ENCODE assay signal across 24 cellular contexts in the genomic region with DNA sequence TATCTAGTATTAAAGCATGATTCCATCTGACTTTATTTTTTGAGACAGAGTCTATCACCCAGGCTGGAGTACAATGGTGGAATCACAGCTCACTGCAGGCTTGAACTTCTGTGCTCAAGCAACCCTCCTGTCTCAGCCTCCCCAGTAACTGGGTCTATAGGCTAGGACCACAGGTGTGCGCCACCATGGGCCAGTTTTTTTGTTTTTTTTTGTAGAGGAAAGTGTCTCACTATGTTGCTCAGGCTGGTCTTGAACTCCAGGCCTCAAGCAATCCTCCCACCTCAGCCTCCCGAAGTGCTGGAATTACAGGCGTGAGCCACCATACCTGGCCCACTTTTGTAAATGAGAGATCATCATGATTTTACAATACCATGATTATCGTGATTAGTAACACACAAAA.
"Had no signal": no experiment of that assay in that cellular context is flagged by ENCODE, and none has a peak within 500 bp of the region (broad histone marks: within the 10 kb centered on the region; RNA-seq: fewer than 3 reads in every experiment).

No MANE protein-coding gene starts in this region.

- H3K27me3 ChIP-seq: esophagus squamous epithelium, gastrocnemius medialis, left lung, ovary, right atrium auricular region, stomach, suprapubic skin, transverse colon had no signal

- H3K4me3 Mint-ChIP-seq: activated B cell treated with CpG ODN at 0.5 μM for 24 hours; activated naive CD8-positive, alpha-beta T cell treated with anti-CD3 and anti-CD28 coated beads, Interleukin-2, amount 50 U/mL, for 24 hours; activated T-helper 1 cell treated with anti-CD3 and anti-CD28 coated beads, Interleukin-12 subunit alpha, Interleukin-12 subunit beta, Interleukin-2, Interleukin-4 antibody, amounts not matched to agents 30 ng/mL and 10 ng/mL and 1 ng/mL, durations not matched to agents 14 hours and 24 hours and 36 hours; endodermal cell; naive thymus-derived CD8-positive, alpha-beta T cell had no signal

- H3K9me3 ChIP-seq: esophagus squamous epithelium, gastrocnemius medialis, left lung, ovary, psoas muscle, right atrium auricular region, stomach, suprapubic skin, transverse colon had no signal

- H3K9me3 Mint-ChIP-seq: activated B cell treated with CpG ODN at 0.5 μM for 24 hours; activated naive CD8-positive, alpha-beta T cell treated with anti-CD3 and anti-CD28 coated beads, Interleukin-2, amount 50 U/mL, for 24 hours; activated T-helper 1 cell treated with anti-CD3 and anti-CD28 coated beads, Interleukin-12 subunit alpha, Interleukin-12 subunit beta, Interleukin-2, Interleukin-4 antibody, amounts not matched to agents 30 ng/mL and 10 ng/mL and 1 ng/mL, durations not matched to agents 14 hours and 24 hours and 36 hours; endodermal cell; naive thymus-derived CD8-positive, alpha-beta T cell had no signal

- H3K4me3 ChIP-seq: esophagus squamous epithelium, gastrocnemius medialis, left lung, lung, ovary, psoas muscle, right atrium auricular region, stomach, suprapubic skin, transverse colon had no signal

- H3K27ac Mint-ChIP-seq: activated B cell treated with CpG ODN at 0.5 μM for 24 hours; activated T-helper 1 cell treated with anti-CD3 and anti-CD28 coated beads, Interleukin-12 subunit alpha, Interleukin-12 subunit beta, Interleukin-2, Interleukin-4 antibody, amounts not matched to agents 30 ng/mL and 10 ng/mL and 1 ng/mL, durations not matched to agents 14 hours and 24 hours and 36 hours; endodermal cell had no signal

- H3K27ac ChIP-seq: esophagus squamous epithelium, gastrocnemius medialis, left lung, ovary, psoas muscle, right atrium auricular region, stomach, suprapubic skin, transverse colon had no signal

- H3K27me3 Mint-ChIP-seq: activated B cell treated with CpG ODN at 0.5 μM for 24 hours; activated naive CD8-positive, alpha-beta T cell treated with anti-CD3 and anti-CD28 coated beads, Interleukin-2, amount 50 U/mL, for 24 hours; naive thymus-derived CD8-positive, alpha-beta T cell had no signal

- H3K36me3 ChIP-seq: ovary had no signal

- DNase-seq: activated B cell treated with CpG ODN at 0.5 μM for 24 hours; activated CD4-positive, alpha-beta T cell treated with anti-CD3 and anti-CD28 coated beads for 4 hours; activated gamma-delta T cell treated with Interleukin-2 at 50 U/mL for 16 hours; activated naive CD8-positive, alpha-beta T cell treated with anti-CD3 and anti-CD28 coated beads, Interleukin-2, amount 50 U/mL, for 24 hours; cerebellar nuclear complex; cortex of kidney; esophagus squamous epithelium; gastrocnemius medialis; hippocampal formation; kidney glomerular epithelial cell; left lung; naive thymus-derived CD8-positive, alpha-beta T cell; ovary; psoas muscle; stimulated activated CD4-positive, alpha-beta T cell treated with anti-CD3 and anti-CD28 coated beads, Interleukin-1b, Interleukin-23, amount 100 ng/mL, for 48 hours; stomach; T-helper 1 cell; T-helper 9 cell; transverse colon had no signal

- ATAC-seq: activated naive CD8-positive, alpha-beta T cell treated with anti-CD3 and anti-CD28 coated beads, Interleukin-2, amount 50 U/mL, for 24 hours; gastrocnemius medialis; left lung; naive thymus-derived CD8-positive, alpha-beta T cell; psoas muscle had no signal
